Comparison of ENCODE assay signal across 22 cellular contexts in genomic region chr4:114093221-114093715, GRCh38.
"Had no signal": no experiment of that assay in that cellular context is flagged by ENCODE, and none has a peak within 500 bp of the region (broad histone marks: within the 10 kb centered on the region; RNA-seq: fewer than 3 reads in every experiment).

No MANE protein-coding gene starts in this region.

- H3K36me3 Mint-ChIP-seq: memory B cell; natural killer cell treated with Interleukin-12 subunit alpha and Interleukin-12 subunit beta and Interleukin-15 and Interleukin-18, amount 100 ng/mL, for 72 hours; stimulated activated effector memory CD8-positive, alpha-beta T cell treated with anti-CD3 and anti-CD28 coated beads, Interleukin-12 subunit alpha, Interleukin-12 subunit beta, amount 100 ng/mL, for 72 hours had no signal

- DNase-seq: effector memory CD8-positive, alpha-beta T cell; gastrocnemius medialis; head of caudate nucleus; mucosa of descending colon; naive B cell; right lobe of liver; stimulated activated CD4-positive, alpha-beta T cell treated with anti-CD3 and anti-CD28 coated beads, Interleukin-2, amount 100 ng/mL, for 24 hours; stimulated activated CD4-positive, alpha-beta T cell treated with anti-CD3 and anti-CD28 coated beads, Interleukin-4, amount 100 ng/mL, for 24 hours; stimulated activated naive CD4-positive, alpha-beta T cell treated with Interleukin-2 at 50 U/mL for 16 hours; stomach; thyroid gland; trophoblast cell had no signal

- H3K4me3 ChIP-seq: coronary artery, gastrocnemius medialis, lung, mucosa of descending colon, right lobe of liver, stomach, thyroid gland, vagina had no signal

- H3K4me1 ChIP-seq: gastrocnemius medialis, parathyroid adenoma, right lobe of liver, stomach, thyroid gland, vagina had no signal

- H3K27ac ChIP-seq: coronary artery, gastrocnemius medialis, neutrophil, parathyroid adenoma, right lobe of liver, stomach, thyroid gland, vagina had no signal

- H2AFZ ChIP-seq: parathyroid adenoma had no signal

- H3K4me1 Mint-ChIP-seq: memory B cell; naive B cell; neural crest cell; stimulated activated effector memory CD8-positive, alpha-beta T cell treated with anti-CD3 and anti-CD28 coated beads, Interleukin-12 subunit alpha, Interleukin-12 subunit beta, amount 100 ng/mL, for 72 hours had no signal

- H3K27me3 ChIP-seq: gastrocnemius medialis, neutrophil, right lobe of liver, stomach, thyroid gland, vagina had no signal

- H3K27me3 Mint-ChIP-seq: naive B cell, progenitor cell of endocrine pancreas had no signal

- H3K27ac Mint-ChIP-seq: effector memory CD8-positive, alpha-beta T cell; memory B cell; naive B cell; natural killer cell treated with Interleukin-12 subunit alpha and Interleukin-12 subunit beta and Interleukin-15 and Interleukin-18, amount 100 ng/mL, for 72 hours; progenitor cell of endocrine pancreas; stimulated activated effector memory CD8-positive, alpha-beta T cell treated with anti-CD3 and anti-CD28 coated beads, Interleukin-12 subunit alpha, Interleukin-12 subunit beta, amount 100 ng/mL, for 72 hours had no signal

- H3K9ac ChIP-seq: parathyroid adenoma had no signal

- H3K36me3 ChIP-seq: gastrocnemius medialis, neutrophil, right lobe of liver, stomach, thyroid gland, vagina had no signal

- H3K79me2 ChIP-seq: parathyroid adenoma had no signal

- H3K4me3 Mint-ChIP-seq: effector memory CD8-positive, alpha-beta T cell; memory B cell; naive B cell; natural killer cell treated with Interleukin-12 subunit alpha and Interleukin-12 subunit beta and Interleukin-15 and Interleukin-18, amount 100 ng/mL, for 72 hours; neural crest cell; stimulated activated effector memory CD8-positive, alpha-beta T cell treated with anti-CD3 and anti-CD28 coated beads, Interleukin-12 subunit alpha, Interleukin-12 subunit beta, amount 100 ng/mL, for 72 hours had no signal

- H3K9me3 ChIP-seq: gastrocnemius medialis, mucosa of descending colon, neutrophil, right lobe of liver, stomach, thyroid gland, vagina had no signal

- H3K9me3 Mint-ChIP-seq: natural killer cell treated with Interleukin-12 subunit alpha and Interleukin-12 subunit beta and Interleukin-15 and Interleukin-18, amount 100 ng/mL, for 72 hours; stimulated activated effector memory CD8-positive, alpha-beta T cell treated with anti-CD3 and anti-CD28 coated beads, Interleukin-12 subunit alpha, Interleukin-12 subunit beta, amount 100 ng/mL, for 72 hours had no signal
